Comparison of ENCODE assay signal across 33 cellular contexts in genomic region chr13:87287721-87288120, GRCh38.
"Had no signal": no experiment of that assay in that cellular context is flagged by ENCODE, and none has a peak within 500 bp of the region (broad histone marks: within the 10 kb centered on the region; RNA-seq: fewer than 3 reads in every experiment).

No MANE protein-coding gene starts in this region.

- FAIRE-seq: astrocyte, TTC549 had no signal

- DNase-seq: activated B cell treated with CpG ODN at 0.5 μM for 24 hours; activated CD4-positive, alpha-beta memory T cell treated with anti-CD3 and anti-CD28 coated beads for 36 hours; activated CD4-positive, alpha-beta T cell treated with anti-CD3 and anti-CD28 coated beads for 4 hours; activated CD4-positive, alpha-beta T cell treated with anti-CD3 and anti-CD28 coated beads, Interleukin-2, amount 10 ng/mL, durations not matched to agents 24 days and 14 days; activated CD4-positive, alpha-beta T cell treated with anti-CD3 and anti-CD28 coated beads, Interleukin-2, amount 50 U/mL, for 1 hour; activated CD4-positive, alpha-beta T cell treated with anti-CD3 and anti-CD28 coated beads, Interleukin-2, amount 50 U/mL, for 4 hours; activated CD4-positive, CD25-positive, alpha-beta regulatory T cell treated with anti-CD3 and anti-CD28 coated beads, Interleukin-2, amount 50 U/mL, for 72 hours; activated CD8-positive, alpha-beta memory T cell treated with anti-CD3 and anti-CD28 coated beads, Interleukin-2, amount 50 U/mL, for 4 hours; activated CD8-positive, alpha-beta T cell treated with anti-CD3 and anti-CD28 coated beads for 36 hours; activated effector memory CD4-positive, alpha-beta T cell treated with anti-CD3 and anti-CD28 coated beads, Interleukin-2, amount 50 U/mL, for 16 hours; activated gamma-delta T cell treated with Interleukin-2 at 50 U/mL for 16 hours; activated naive CD4-positive, alpha-beta T cell; activated naive CD4-positive, alpha-beta T cell treated with anti-CD3 and anti-CD28 coated beads, Interleukin-2, amount 10 ng/mL, durations not matched to agents 7 days and 5 days; activated naive CD8-positive, alpha-beta T cell treated with anti-CD3 and anti-CD28 coated beads for 36 hours; activated T-cell treated with anti-CD3 and anti-CD28 coated beads for 4 hours; activated T-cell treated with anti-CD3 and anti-CD28 coated beads, Interleukin-2, amount 50 U/mL, for 1 hour; activated T-cell treated with anti-CD3 and anti-CD28 coated beads, Interleukin-2, amount 50 U/mL, for 4 hours; activated T-cell treated with anti-CD3 and anti-CD28 coated beads, Interleukin-2, amount 50 U/mL, for 72 hours; adrenal gland; amniotic stem cell; aorta; body of pancreas; brain microvascular endothelial cell; central memory CD4-positive, alpha-beta T cell; T-helper 1 cell; T-helper 2 cell; T-helper 9 cell had no signal

- ATAC-seq: activated CD8-positive, alpha-beta T cell treated with anti-CD3 and anti-CD28 coated beads for 36 hours; activated naive CD4-positive, alpha-beta T cell treated with anti-CD3 and anti-CD28 coated beads, Interleukin-2, amount 50 U/mL, for 72 hours; activated T-cell treated with anti-CD3 and anti-CD28 coated beads, Interleukin-2, amount 50 U/mL, for 4 hours; activated T-cell treated with anti-CD3 and anti-CD28 coated beads, Interleukin-2, amount 50 U/mL, for 72 hours; activated T-helper 17 cell treated with anti-CD3 and anti-CD28 coated beads, Interleukin-2, amount 50 U/mL, for 72 hours; body of pancreas had no signal

- H3K4me3 ChIP-seq: adrenal gland, body of pancreas, breast epithelium had no signal

- H3K27ac ChIP-seq: adrenal gland, body of pancreas, brain microvascular endothelial cell, breast epithelium, VCaP had no signal

- H3K4me1 ChIP-seq: adrenal gland, body of pancreas, breast epithelium had no signal

- H3K9me3 ChIP-seq: adrenal gland, body of pancreas, breast epithelium had no signal

- H3K36me3 ChIP-seq: adrenal gland, brain microvascular endothelial cell, breast epithelium had no signal

- H3K27me3 ChIP-seq: adrenal gland, body of pancreas, brain microvascular endothelial cell, breast epithelium had no signal
